In genomic region chrX:106742193-106742592, GRCh38 we compare ENCODE assay signal across 17 cellular contexts. TPM values are rescaled to one million over a fixed set of nuclear protein-coding genes. Genes with fewer than 3 reads are reported as not detected.
A peak's percentile ranks its signal among the peaks of the same experiment; 100 is the strongest.
DNase-seq lines count a peak whose midpoint lies in the region; ATAC-seq and TF ChIP-seq lines count a peak whose summit lies in the region.
"Had no signal": no experiment of that assay in that cellular context is flagged by ENCODE, and none has a peak within 500 bp of the region (broad histone marks: within the 10 kb centered on the region; RNA-seq: fewer than 3 reads in every experiment).

No MANE protein-coding gene starts in this region.

- TF ChIP-seq CTCF in epithelial cell of esophagus (IDR thresholded peaks at IDR 0.05; ENCODE audit: insufficient read depth, low read depth, low read length, missing control alignments), result no peak
- no peak for TF ChIP-seq CTCF in smooth muscle cell (IDR thresholded peaks at IDR 0.05; ENCODE audit: borderline replicate concordance, insufficient read depth, poor library complexity, severe bottlenecking)

- 58% methylated on average over 2 of the region's 2 CpGs for WGBS in smooth muscle cell (ENCODE audit: low lambda C conversion rate)

- DNase-seq in DMS53 (lab: John Stamatoyannopoulos, UW) (peak; percentile 51), DMS53 treated with DMSO at 0.1 percent for 48 hours (lab: John Stamatoyannopoulos, UW; ENCODE audit: unreplicated experiment) (no peak), epithelial cell of esophagus (ENCODE audit: low read depth) (peak; percentile 62), left lobe of liver (ENCODE audit: low spot score) (no peak), smooth muscle cell (lab: John Stamatoyannopoulos, UW; ENCODE audit: unreplicated experiment) (no peak), activated gamma-delta T cell treated with Interleukin-2 at 50 U/mL for 16 hours (no peak)
- DNase-seq in activated CD4-positive, CD25-positive, alpha-beta regulatory T cell (lab: John Stamatoyannopoulos, UW), result no peak
- DNase-seq: AML-193; CD8-positive, alpha-beta memory T cell; DMS 273 treated with DMSO at 0.1 percent for 48 hours; DMS79 treated with DMSO at 0.1 percent for 48 hours; EL had no signal

- peak overlapping the region; percentile 69 for H3K27ac ChIP-seq in smooth muscle cell (ENCODE audit: low read depth)
- H3K27ac ChIP-seq: 22Rv1, BLaER1 had no signal

- H4K20me1 ChIP-seq in smooth muscle cell (ENCODE audit: low read depth), result no peaks in the 10 kb centered on the region
- H4K20me1 ChIP-seq: BLaER1 had no signal

- no peaks in the 10 kb centered on the region for H3K27me3 ChIP-seq in smooth muscle cell (ENCODE audit: low read depth)

- H2AFZ ChIP-seq in smooth muscle cell (ENCODE audit: low read depth), result no peak overlapping the region

- no peaks in the 10 kb centered on the region for H3K36me3 ChIP-seq in smooth muscle cell (ENCODE audit: low read depth)
- H3K36me3 ChIP-seq: BLaER1, HAP-1 had no signal

- H3K4me2 ChIP-seq in smooth muscle cell, result peak overlapping the region; percentile 21
- H3K4me2 ChIP-seq: BLaER1 had no signal

- no peaks in the 10 kb centered on the region for H3K9me3 ChIP-seq in smooth muscle cell (replicated peaks; ENCODE audit: low read depth)
- H3K9me3 ChIP-seq: BLaER1, HAP-1 had no signal

- H3K4me3 ChIP-seq in epithelial cell of esophagus (ENCODE audit: low read length) (no peak overlapping the region), smooth muscle cell (no peak overlapping the region)
- H3K4me3 ChIP-seq: BLaER1, HAP-1 had no signal

- H3K9ac ChIP-seq in smooth muscle cell (ENCODE audit: low read depth), result no peak overlapping the region
- H3K9ac ChIP-seq: BLaER1 had no signal

- ATAC-seq in left lobe of liver (peak; percentile 57), GM19467 (IDR thresholded peaks at IDR 0.05; ENCODE audit: unreplicated experiment) (no peak)

- no peaks in the 10 kb centered on the region for H3F3A ChIP-seq in smooth muscle cell (ENCODE audit: low read depth)

- H3K4me1 ChIP-seq in smooth muscle cell (ENCODE audit: low read depth), result peaks cover 3% of the 10 kb centered on the region
- H3K4me1 ChIP-seq: BLaER1, HAP-1 had no signal

- H3K79me2 ChIP-seq in smooth muscle cell (ENCODE audit: low read depth), result no peaks in the 10 kb centered on the region

RNA-seq across cellular contexts. Expression of gene RNF128, which starts 15.7 kb away (rescaled TPM):
- 39.3 TPM for total RNA-seq in left lobe of liver
- total RNA-seq in smooth muscle cell, result 22.2 and 26.7 TPM in 2 replicates
- polyA plus RNA-seq in smooth muscle cell, result 13.2 and 13.6 TPM in 2 replicates
- total RNA-seq: A673; CD8-positive, alpha-beta memory T cell had no signal
- polyA plus RNA-seq: CD8-positive, alpha-beta memory T cell had no signal

Comparison
In these comparisons a context has a peak if more than half of its experiments do, and no peak if none do; other contexts are left out.
1. DNase-seq: peak in DMS53 (single experiment) and epithelial cell of esophagus (single experiment); none in DMS53 treated with DMSO at 0.1 percent for 48 hours (single experiment), left lobe of liver (single experiment), smooth muscle cell (single experiment), activated CD4-positive, CD25-positive, alpha-beta regulatory T cell (0 of 4) and activated gamma-delta T cell treated with Interleukin-2 at 50 U/mL for 16 hours (single experiment).